Comparison of ENCODE assay signal across 8 cellular contexts in genomic region chr4:105714071-105714521, GRCh38. TPM values are rescaled to one million over a fixed set of nuclear protein-coding genes. Genes with fewer than 3 reads are reported as not detected.
DNase-seq lines count a peak whose midpoint lies in the region; ATAC-seq, FAIRE-seq and TF ChIP-seq lines count a peak whose summit lies in the region.

No MANE protein-coding gene starts in this region.

- H3K9me3 ChIP-seq in neural progenitor cell (ENCODE audit: low read depth): no peaks in the 10 kb centered on the region

- peaks cover 2% of the 10 kb centered on the region for H3K27me3 Mint-ChIP-seq in activated CD4-positive, alpha-beta T cell treated with anti-CD3 and anti-CD28 coated beads, Interleukin-2, amount 10 ng/mL, durations not matched to agents 7 days and 5 days
- H3K27me3 Mint-ChIP-seq in neural progenitor cell (ENCODE audit: insufficient read depth, low read depth): no peaks in the 10 kb centered on the region

- ATAC-seq in HG02610 (IDR thresholded peaks at IDR 0.05; ENCODE audit: unreplicated experiment): peak; percentile 45

- no peaks in the 10 kb centered on the region for H3K9me3 Mint-ChIP-seq in activated CD4-positive, alpha-beta T cell treated with anti-CD3 and anti-CD28 coated beads, Interleukin-2, amount 10 ng/mL, durations not matched to agents 7 days and 5 days
- H3K9me3 Mint-ChIP-seq in neural progenitor cell: no peaks in the 10 kb centered on the region

- H3K79me2 ChIP-seq in neural progenitor cell (ENCODE audit: low read depth): peaks cover 82% of the 10 kb centered on the region

- H3K36me3 Mint-ChIP-seq in activated CD4-positive, alpha-beta T cell treated with anti-CD3 and anti-CD28 coated beads, Interleukin-2, amount 10 ng/mL, durations not matched to agents 7 days and 5 days (ENCODE audit: low read depth): peaks cover 2% of the 10 kb centered on the region
- peaks cover 2% of the 10 kb centered on the region for H3K36me3 Mint-ChIP-seq in neural progenitor cell

- H3F3A ChIP-seq in neural progenitor cell (ENCODE audit: low read depth): peaks cover 3% of the 10 kb centered on the region

- peaks cover 16% of the 10 kb centered on the region for H3K4me1 ChIP-seq in neural progenitor cell

- H3K4me3 ChIP-seq in NB4 (ENCODE audit: low read depth, low read length) (peak overlapping the region; percentile 40), neural progenitor cell (no peak overlapping the region), H7 (ENCODE audit: insufficient read depth, low read depth, low read length) (no peak overlapping the region)

- peak; percentile 13 for FAIRE-seq in GM12891 (lab: Jason Lieb, UNC)

- peaks cover 13% of the 10 kb centered on the region for H3K4me1 Mint-ChIP-seq in activated CD4-positive, alpha-beta T cell treated with anti-CD3 and anti-CD28 coated beads, Interleukin-2, amount 10 ng/mL, durations not matched to agents 7 days and 5 days
- peaks cover 3% of the 10 kb centered on the region for H3K4me1 Mint-ChIP-seq in neural progenitor cell

- CTCF ChIA-PET in activated CD4-positive, alpha-beta T cell treated with anti-CD3 and anti-CD28 coated beads, Interleukin-2, amount 10 ng/mL, durations not matched to agents 7 days and 5 days (lab: Charles Lee): interaction anchor here (0.6 kb wide), 1 partner anchor 424 kb away, joined by 3 read pairs; no protein-coding TSS in a partner anchor

- POLR2A ChIA-PET in activated CD4-positive, alpha-beta T cell treated with anti-CD3 and anti-CD28 coated beads, Interleukin-2, amount 10 ng/mL, durations not matched to agents 7 days and 5 days (lab: Charles Lee): no interaction called here

- no peaks in the 10 kb centered on the region for H3K36me3 ChIP-seq in neural progenitor cell
- peaks cover under 1% of the 10 kb centered on the region for H3K36me3 ChIP-seq in H7 (replicated peaks; ENCODE audit: control insufficient read depth, insufficient read depth, low read length)

- no peak for TF ChIP-seq POLR2A in GM12891 (IDR thresholded peaks at IDR 0.05; ENCODE audit: low read depth, low read length)
- no peak for TF ChIP-seq POLR2A in NB4 (IDR thresholded peaks at IDR 0.05; ENCODE audit: extremely low read depth, insufficient read length)

- TF ChIP-seq CTCF in NB4 (IDR thresholded peaks at IDR 0.05; ENCODE audit: low read depth, low read length) (no peak), neural progenitor cell (IDR thresholded peaks at IDR 0.05) (no peak)

- H3K4me3 Mint-ChIP-seq in activated CD4-positive, alpha-beta T cell treated with anti-CD3 and anti-CD28 coated beads, Interleukin-2, amount 10 ng/mL, durations not matched to agents 7 days and 5 days: no peak overlapping the region
- H3K4me3 Mint-ChIP-seq in neural progenitor cell: no peak overlapping the region

- H2AFZ ChIP-seq in neural progenitor cell (replicated peaks): no peak overlapping the region

- no peak overlapping the region for H3K27ac ChIP-seq in neural progenitor cell

- peaks cover 4% of the 10 kb centered on the region for H4K20me1 ChIP-seq in neural progenitor cell (ENCODE audit: low read depth)

- H3K9ac ChIP-seq in neural progenitor cell: no peak overlapping the region

- no peak for DNase-seq in GM12891 (ENCODE audit: insufficient read length, low spot score)
- peak; percentile 51 for DNase-seq in NB4 (ENCODE audit: low read depth)
- peak; percentile 31 for DNase-seq in germinal center (ENCODE audit: low spot score)
- DNase-seq in activated CD4-positive, alpha-beta T cell treated with anti-CD3 and anti-CD28 coated beads, Interleukin-2, amount 10 ng/mL, durations not matched to agents 7 days and 5 days: no peak
- DNase-seq in neural progenitor cell (ENCODE audit: low spot score): no peak
- DNase-seq in NCI-H1930 (lab: John Stamatoyannopoulos, UW): no peak
- DNase-seq in H7: no peak

- no peak overlapping the region for H3K4me2 ChIP-seq in neural progenitor cell

- H3K27me3 ChIP-seq in neural progenitor cell (no peaks in the 10 kb centered on the region), H7 (ENCODE audit: control insufficient read depth, insufficient read depth, low read length) (no peaks in the 10 kb centered on the region)

- H3K27ac Mint-ChIP-seq in activated CD4-positive, alpha-beta T cell treated with anti-CD3 and anti-CD28 coated beads, Interleukin-2, amount 10 ng/mL, durations not matched to agents 7 days and 5 days: no peak overlapping the region
- no peak overlapping the region for H3K27ac Mint-ChIP-seq in neural progenitor cell

TF ChIP-seq in GM12891, 5 proteins besides CTCF, POLR2A, EP300 and RAD21:
- TF ChIP-seq SPI1 (IDR thresholded peaks at IDR 0.05; ENCODE audit: low read depth, low read length) (no peak), POLR2AphosphoS5 (IDR thresholded peaks at IDR 0.05; ENCODE audit: low read depth, low read length) (no peak), POU2F2 (IDR thresholded peaks at IDR 0.05; ENCODE audit: low read depth, low read length) (no peak), TAF1 (IDR thresholded peaks at IDR 0.05; ENCODE audit: low read depth, low read length) (no peak), PAX5 (IDR thresholded peaks at IDR 0.05; ENCODE audit: insufficient read depth, low read length, severe bottlenecking) (no peak)

RNA-seq across cellular contexts. Expression of gene GSTCD, which starts 5.5 kb away (rescaled TPM):
- 4.2 TPM for polyA plus RNA-seq in GM12891 (2012; ENCODE audit: low read depth, missing spikeins)
- total RNA-seq in activated CD4-positive, alpha-beta T cell treated with anti-CD3 and anti-CD28 coated beads, Interleukin-2, amount 10 ng/mL, durations not matched to agents 7 days and 5 days: 10 to 100 TPM; 11.6 to 12.4 TPM
- total RNA-seq in neural progenitor cell (ENCODE audit: low replicate concordance): 63.1 and 65.3 TPM in 2 replicates
- 25.1 and 36.7 TPM in 2 replicates for total RNA-seq in H7 (2014; rRNA removed; shearing (Covaris generic))

RNA-seq across cellular contexts. Expression of gene INTS12, which starts 5.6 kb away (rescaled TPM):
- 26.7 TPM for polyA plus RNA-seq in GM12891 (2012; ENCODE audit: low read depth, missing spikeins)
- total RNA-seq in activated CD4-positive, alpha-beta T cell treated with anti-CD3 and anti-CD28 coated beads, Interleukin-2, amount 10 ng/mL, durations not matched to agents 7 days and 5 days: 10 to 100 TPM; 16.0 to 18.9 TPM
- total RNA-seq in neural progenitor cell (ENCODE audit: low replicate concordance): 17.2 and 18.8 TPM in 2 replicates
- 4.7 and 9.1 TPM in 2 replicates for total RNA-seq in H7 (2014; rRNA removed; shearing (Covaris generic))

Comparison
In these comparisons a context has a peak if more than half of its experiments do, and no peak if none do; other contexts are left out.
1. DNase-seq: peak in NB4 (single experiment) and germinal center (single experiment); none in GM12891 (single experiment), activated CD4-positive, alpha-beta T cell treated with anti-CD3 and anti-CD28 coated beads, Interleukin-2, amount 10 ng/mL, durations not matched to agents 7 days and 5 days (single experiment), neural progenitor cell (single experiment), NCI-H1930 (0 of 2) and H7 (single experiment).